In genomic region chr11:84558085-84558905, GRCh38 we compare ENCODE assay signal across 8 cellular contexts.
DNase-seq lines count a peak whose midpoint lies in the region; ATAC-seq and TF ChIP-seq lines count a peak whose summit lies in the region.

No MANE protein-coding gene starts in this region.

- no peak overlapping the region for H2AFZ ChIP-seq in OCI-LY1 (ENCODE audit: low read length)

- TF ChIP-seq CTCF in OCI-LY1 (IDR thresholded peaks at IDR 0.05; ENCODE audit: low read length) (peak; percentile 78), natural killer cell (IDR thresholded peaks at IDR 0.05) (no peak)

- no peaks in the 10 kb centered on the region for H4K20me1 ChIP-seq in OCI-LY1 (ENCODE audit: insufficient read depth, low read length)

- no peaks in the 10 kb centered on the region for H3K9me3 Mint-ChIP-seq in natural killer cell

- no peaks in the 10 kb centered on the region for H3K27me3 Mint-ChIP-seq in natural killer cell (ENCODE audit: low read depth in 2 of 2)

- intact Hi-C loops in natural killer cell (cut with micrococcal nuclease), result no loop called here

- H3K4me2 ChIP-seq in OCI-LY1 (ENCODE audit: low read length), result no peak overlapping the region

- H3K27ac Mint-ChIP-seq in natural killer cell, result no peak overlapping the region

- H3K9me2 ChIP-seq in OCI-LY1 (ENCODE audit: low read depth, low read length), result no peaks in the 10 kb centered on the region

- no peak overlapping the region for H3K4me3 ChIP-seq in OCI-LY1 (ENCODE audit: low read depth, low read length, poor library complexity, severe bottlenecking)

- H3K36me3 ChIP-seq in OCI-LY1 (ENCODE audit: insufficient read depth, low read length), result no peaks in the 10 kb centered on the region

- H3K4me1 ChIP-seq in OCI-LY1 (ENCODE audit: insufficient read depth, low read length, severe bottlenecking), result peaks cover 19% of the 10 kb centered on the region

- no peaks in the 10 kb centered on the region for H3K36me3 Mint-ChIP-seq in natural killer cell

- no peaks in the 10 kb centered on the region for H3K4me1 Mint-ChIP-seq in natural killer cell

- no peaks in the 10 kb centered on the region for H3K79me2 ChIP-seq in OCI-LY1 (ENCODE audit: insufficient read depth, low read length)

- H3K4me3 Mint-ChIP-seq in natural killer cell, result no peak overlapping the region

- H3K9ac ChIP-seq in OCI-LY1 (ENCODE audit: low read length), result no peak overlapping the region

- no peaks in the 10 kb centered on the region for H3F3A ChIP-seq in OCI-LY1 (ENCODE audit: insufficient read depth, low read length)

- no peaks in the 10 kb centered on the region for H3K9me3 ChIP-seq in OCI-LY1 (ENCODE audit: low read length)

- H3K27me3 ChIP-seq in OCI-LY1 (ENCODE audit: insufficient read depth, low read length), result no peaks in the 10 kb centered on the region

- ATAC-seq in GM19467 (IDR thresholded peaks at IDR 0.05; ENCODE audit: unreplicated experiment) (peak; percentile 96), HG03457 (IDR thresholded peaks at IDR 0.05; ENCODE audit: unreplicated experiment) (peak; percentile 86), natural killer cell (no peak)

- DNase-seq in NCI-H2171 treated with DMSO at 0.1 percent for 48 hours (lab: John Stamatoyannopoulos, UW) (peak; percentile 4), NCI-H2171 (lab: John Stamatoyannopoulos, UW) (no peak), dermis microvascular lymphatic vessel endothelial cell (ENCODE audit: low read depth in 2 of 2) (peak; percentile 12 to 36), midbrain (lab: John Stamatoyannopoulos, UW) (peak; percentile 56), natural killer cell (no peak)

- no peak overlapping the region for H3K27ac ChIP-seq in OCI-LY1 (ENCODE audit: low read depth, low read length, poor library complexity, severe bottlenecking)

Comparison
In these comparisons a context has a peak if more than half of its experiments do, and no peak if none do; other contexts are left out.
1. DNase-seq: peak in NCI-H2171 treated with DMSO at 0.1 percent for 48 hours (single experiment), dermis microvascular lymphatic vessel endothelial cell (2 of 2) and midbrain (single experiment); none in NCI-H2171 (single experiment) and natural killer cell (single experiment).
2. ATAC-seq: peak in GM19467 (single experiment) and HG03457 (single experiment); none in natural killer cell (0 of 3).